Comparison of ENCODE assay signal across 24 cellular contexts in genomic region chr1:31809698-31810097, GRCh38. TPM values are rescaled to one million over a fixed set of nuclear protein-coding genes. Genes with fewer than 3 reads are reported as not detected.
DNase-seq lines count a peak whose midpoint lies in the region; ATAC-seq, FAIRE-seq and TF ChIP-seq lines count a peak whose summit lies in the region.
"Had no signal": no experiment of that assay in that cellular context is flagged by ENCODE, and none has a peak within 500 bp of the region (broad histone marks: within the 10 kb centered on the region; RNA-seq: fewer than 3 reads in every experiment).

No MANE protein-coding gene starts in this region.

- H3K27ac Mint-ChIP-seq in activated T-cell treated with anti-CD3 and anti-CD28 coated beads, Interleukin-2, amount 50 U/mL, for 24 hours = no peak overlapping the region
- no peak overlapping the region for H3K27ac Mint-ChIP-seq in astrocyte (ENCODE audit: unreplicated experiment)
- H3K27ac Mint-ChIP-seq: CD8-positive, alpha-beta memory T cell had no signal

- no peak overlapping the region for H3K4me3 Mint-ChIP-seq in activated T-cell treated with anti-CD3 and anti-CD28 coated beads, Interleukin-2, amount 50 U/mL, for 24 hours
- no peak overlapping the region for H3K4me3 Mint-ChIP-seq in astrocyte (ENCODE audit: unreplicated experiment)
- H3K4me3 Mint-ChIP-seq: CD8-positive, alpha-beta memory T cell had no signal

- no peaks in the 10 kb centered on the region for H3K27me3 ChIP-seq in astrocyte (ENCODE audit: insufficient read depth, low read length)
- H3K27me3 ChIP-seq in SK-N-SH (ENCODE audit: insufficient read depth) = no peaks in the 10 kb centered on the region

- peak; percentile 12 for DNase-seq in activated T-cell treated with anti-CD3 and anti-CD28 coated beads, Interleukin-2, amount 50 U/mL, for 24 hours
- DNase-seq in activated T-cell treated with anti-CD3 and anti-CD28 coated beads, Interleukin-2, amount 50 U/mL, for 48 hours = no peak
- DNase-seq in astrocyte (ENCODE audit: low read depth) (no peak), left lobe of liver (ENCODE audit: low spot score) (peak; percentile 27), substantia nigra (lab: John Stamatoyannopoulos, UW) (no peak), inferior parietal cortex (ENCODE audit: extremely low spot score) (no peak), DMS 273 treated with DMSO at 0.1 percent for 48 hours (lab: John Stamatoyannopoulos, UW) (no peak), SK-N-SH (no peak)
- DNase-seq: Calu3; CD8-positive, alpha-beta memory T cell; DMS53; GDM1; GOT3; NCI-H1105; NCI-H146; NCI-H2029; NCI-H226; NCI-H524; NCI-H774; NK-92 treated with Interleukin-12 subunit alpha and Interleukin-12 subunit beta, amount 100 ng/mL, for 24 hours had no signal

- H3K4me1 ChIP-seq in astrocyte (ENCODE audit: insufficient read depth, low read length) (no peaks in the 10 kb centered on the region), SK-N-SH (ENCODE audit: control insufficient read depth in 1 of 2, insufficient read depth in 2 of 2, low read depth in 1 of 2, low read length in 1 of 2) (peaks cover 0 to 26% of the 10 kb centered on the region in 2 experiments; a peak in 1 of 4 replicates)

- peaks cover 3% of the 10 kb centered on the region for H3K4me1 Mint-ChIP-seq in activated T-cell treated with anti-CD3 and anti-CD28 coated beads, Interleukin-2, amount 50 U/mL, for 24 hours (ENCODE audit: low read depth)
- no peaks in the 10 kb centered on the region for H3K4me1 Mint-ChIP-seq in astrocyte (ENCODE audit: low read depth, unreplicated experiment)
- H3K4me1 Mint-ChIP-seq: CD8-positive, alpha-beta memory T cell had no signal

- no peaks in the 10 kb centered on the region for H3K9me3 ChIP-seq in astrocyte (ENCODE audit: insufficient read depth, low read depth, low read length)
- no peaks in the 10 kb centered on the region for H3K9me3 ChIP-seq in SK-N-SH

- no peak for TF ChIP-seq CTCF in astrocyte (IDR thresholded peaks at IDR 0.05; ENCODE audit: insufficient read depth, low read depth, low read length)
- no peak for TF ChIP-seq CTCF in SK-N-SH (IDR thresholded peaks at IDR 0.05)

- H3K9ac ChIP-seq in astrocyte (ENCODE audit: low read length) (no peak overlapping the region), SK-N-SH (no peak overlapping the region)
- H3K9ac ChIP-seq: KMS-11 had no signal

- H2AFZ ChIP-seq in astrocyte (ENCODE audit: low read depth, low read length) = no peak overlapping the region
- no peak overlapping the region for H2AFZ ChIP-seq in SK-N-SH (ENCODE audit: low read depth)

- no peak for FAIRE-seq in astrocyte (lab: Jason Lieb, UNC)
- FAIRE-seq: HTR-8/SVneo had no signal

- CTCF ChIA-PET in SK-N-SH (lab: Yijun Ruan, JAX) = interaction anchor here (1.7 to 6.8 kb wide), 2 partner anchors 17 to 20 kb away, joined by 3 to 37 read pairs; no protein-coding TSS in a partner anchor

- H3K4me3 ChIP-seq in astrocyte (ENCODE audit: insufficient read depth, low read depth, low read length) (no peak overlapping the region), SK-N-SH (ENCODE audit: low read depth in 2 of 2, low read length in 1 of 2) (no peak overlapping the region)

- peaks cover 16% of the 10 kb centered on the region for H3F3A ChIP-seq in SK-N-SH (replicated peaks; ENCODE audit: insufficient read depth)

- TF ChIP-seq EP300 in SK-N-SH (IDR thresholded peaks at IDR 0.05; ENCODE audit: borderline replicate concordance in 1 of 2, low read depth in 1 of 2, low read length in 1 of 2) = no peak

- POLR2A ChIA-PET in SK-N-SH (lab: Yijun Ruan, JAX) = no interaction called here

- no peak for TF ChIP-seq RAD21 in SK-N-SH (IDR thresholded peaks at IDR 0.05; ENCODE audit: low read length)

- H4K20me1 ChIP-seq in astrocyte (ENCODE audit: insufficient read depth, low read length) (no peaks in the 10 kb centered on the region), SK-N-SH (ENCODE audit: insufficient read depth) (no peaks in the 10 kb centered on the region)

- H3K27ac ChIP-seq in astrocyte (ENCODE audit: low read depth, low read length) = no peak overlapping the region
- peak overlapping the region; percentile 94 for H3K27ac ChIP-seq in substantia nigra (ENCODE audit: low read depth, low read length, poor library complexity, severe bottlenecking)
- no peak overlapping the region for H3K27ac ChIP-seq in SK-N-SH (ENCODE audit: low read depth in 2 of 2, low read length in 1 of 2)
- H3K27ac ChIP-seq: C4-2B, KMS-11 had no signal

- H3K4me2 ChIP-seq in astrocyte (ENCODE audit: low read length) (peak overlapping the region; percentile 3), SK-N-SH (no peak overlapping the region)
- H3K4me2 ChIP-seq: KMS-11 had no signal

- no peaks in the 10 kb centered on the region for H3K27me3 Mint-ChIP-seq in activated T-cell treated with anti-CD3 and anti-CD28 coated beads, Interleukin-2, amount 50 U/mL, for 24 hours
- H3K27me3 Mint-ChIP-seq in astrocyte (ENCODE audit: low read depth, unreplicated experiment) = peaks cover 2% of the 10 kb centered on the region

- H3K36me3 ChIP-seq in astrocyte (ENCODE audit: insufficient read depth, low read length) = no peaks in the 10 kb centered on the region
- H3K36me3 ChIP-seq in SK-N-SH (replicated peaks in 1 of 2; ENCODE audit: control insufficient read depth in 1 of 2, insufficient read depth in 2 of 2, low read length in 1 of 2) = no peaks in the 10 kb centered on the region

- H3K36me3 Mint-ChIP-seq in activated T-cell treated with anti-CD3 and anti-CD28 coated beads, Interleukin-2, amount 50 U/mL, for 24 hours (ENCODE audit: low read depth) = no peaks in the 10 kb centered on the region
- no peaks in the 10 kb centered on the region for H3K36me3 Mint-ChIP-seq in astrocyte (ENCODE audit: low read depth, unreplicated experiment)
- H3K36me3 Mint-ChIP-seq: CD8-positive, alpha-beta memory T cell had no signal

- 93% methylated on average over 4 of the region's 4 CpGs for WGBS in SK-N-SH (ENCODE audit: low lambda C conversion rate)

- no peaks in the 10 kb centered on the region for H3K79me2 ChIP-seq in astrocyte (ENCODE audit: insufficient read depth, low read length)
- H3K79me2 ChIP-seq in SK-N-SH (ENCODE audit: insufficient read depth) = no peaks in the 10 kb centered on the region

- no peaks in the 10 kb centered on the region for H3K9me3 Mint-ChIP-seq in activated T-cell treated with anti-CD3 and anti-CD28 coated beads, Interleukin-2, amount 50 U/mL, for 24 hours
- no peaks in the 10 kb centered on the region for H3K9me3 Mint-ChIP-seq in astrocyte (ENCODE audit: unreplicated experiment)
- H3K9me3 Mint-ChIP-seq: CD8-positive, alpha-beta memory T cell had no signal

- no peak for ATAC-seq in left lobe of liver
- ATAC-seq: Panc1 had no signal

- no peaks in the 10 kb centered on the region for H3K9me2 ChIP-seq in SK-N-SH

TF ChIP-seq in SK-N-SH, 30 proteins besides CTCF, POLR2A, EP300 and RAD21:
- TF ChIP-seq ELF1 (IDR thresholded peaks at IDR 0.05) (no peak), RFX5 (IDR thresholded peaks at IDR 0.05; ENCODE audit: low read length) (no peak), MXI1 (IDR thresholded peaks at IDR 0.05; ENCODE audit: low read depth, low read length) (no peak), JUND (IDR thresholded peaks at IDR 0.05) (no peak), TEAD4 (IDR thresholded peaks at IDR 0.05; ENCODE audit: borderline replicate concordance, insufficient read depth) (no peak), TCF12 (IDR thresholded peaks at IDR 0.05) (no peak), FOSL2 (IDR thresholded peaks at IDR 0.05; ENCODE audit: borderline replicate concordance, low read depth) (no peak), GATA2 (CRISPR knock-in tag; IDR thresholded peaks at IDR 0.05) (no peak), YY1 (IDR thresholded peaks at IDR 0.05; ENCODE audit: low read depth) (no peak)
- TF ChIP-seq, protein P1, sequence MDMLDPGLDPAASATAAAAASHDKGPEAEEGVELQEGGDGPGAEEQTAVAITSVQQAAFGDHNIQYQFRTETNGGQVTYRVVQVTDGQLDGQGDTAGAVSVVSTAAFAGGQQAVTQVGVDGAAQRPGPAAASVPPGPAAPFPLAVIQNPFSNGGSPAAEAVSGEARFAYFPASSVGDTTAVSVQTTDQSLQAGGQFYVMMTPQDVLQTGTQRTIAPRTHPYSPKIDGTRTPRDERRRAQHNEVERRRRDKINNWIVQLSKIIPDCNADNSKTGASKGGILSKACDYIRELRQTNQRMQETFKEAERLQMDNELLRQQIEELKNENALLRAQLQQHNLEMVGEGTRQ (IDR thresholded peaks at IDR 0.05; ENCODE audit: borderline replicate concordance, low read depth, low read length) = no peak
- TF ChIP-seq, protein P2, sequence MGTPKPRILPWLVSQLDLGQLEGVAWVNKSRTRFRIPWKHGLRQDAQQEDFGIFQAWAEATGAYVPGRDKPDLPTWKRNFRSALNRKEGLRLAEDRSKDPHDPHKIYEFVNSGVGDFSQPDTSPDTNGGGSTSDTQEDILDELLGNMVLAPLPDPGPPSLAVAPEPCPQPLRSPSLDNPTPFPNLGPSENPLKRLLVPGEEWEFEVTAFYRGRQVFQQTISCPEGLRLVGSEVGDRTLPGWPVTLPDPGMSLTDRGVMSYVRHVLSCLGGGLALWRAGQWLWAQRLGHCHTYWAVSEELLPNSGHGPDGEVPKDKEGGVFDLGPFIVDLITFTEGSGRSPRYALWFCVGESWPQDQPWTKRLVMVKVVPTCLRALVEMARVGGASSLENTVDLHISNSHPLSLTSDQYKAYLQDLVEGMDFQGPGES (IDR thresholded peaks at IDR 0.05; ENCODE audit: low read depth, low read length) = no peak

RNA-seq across cellular contexts. Expression of gene SPOCD1, which starts 6.1 kb away (rescaled TPM):
- total RNA-seq in astrocyte (27.8 and 28.0 TPM in 2 replicates), left lobe of liver (0.08 TPM)
- polyA plus RNA-seq in SK-N-SH (2012; rRNA removed) = 10.7 and 12.5 TPM in 2 replicates
- 3.8 and 5.7 TPM in 2 replicates for polyA plus RNA-seq in SK-N-SH (2012; cell fraction: cytosol; rRNA removed)
- polyA plus RNA-seq in SK-N-SH (2012; cell fraction: nucleus; rRNA removed) = 42.6 and 46.9 TPM in 2 replicates
- polyA plus RNA-seq: CD8-positive, alpha-beta memory T cell had no signal

RNA-seq across cellular contexts. Expression of gene ADGRB2, which starts 45.6 kb away (rescaled TPM):
- total RNA-seq in astrocyte (25.1 and 25.8 TPM in 2 replicates), left lobe of liver (not detected)
- 10.6 and 13.0 TPM in 2 replicates for polyA plus RNA-seq in SK-N-SH (2012; rRNA removed)
- 4.3 and 8.4 TPM in 2 replicates for polyA plus RNA-seq in SK-N-SH (2012; cell fraction: cytosol; rRNA removed)
- 41.8 and 66.9 TPM in 2 replicates for polyA plus RNA-seq in SK-N-SH (2012; cell fraction: nucleus; rRNA removed)

Comparison
In these comparisons a context has a peak if more than half of its experiments do, and no peak if none do; other contexts are left out.
1. DNase-seq: peak in activated T-cell treated with anti-CD3 and anti-CD28 coated beads, Interleukin-2, amount 50 U/mL, for 24 hours (single experiment) and left lobe of liver (single experiment); none in activated T-cell treated with anti-CD3 and anti-CD28 coated beads, Interleukin-2, amount 50 U/mL, for 48 hours (0 of 2), astrocyte (single experiment), substantia nigra (0 of 49), inferior parietal cortex (single experiment), DMS 273 treated with DMSO at 0.1 percent for 48 hours (single experiment) and SK-N-SH (single experiment).
2. RNA of gene SPOCD1, which starts 6.1 kb away (total RNA-seq): 27.8 to 28.0 TPM in astrocyte; 0.08 TPM in left lobe of liver (single experiment); every median in the first group is over 10 times any median in the second.
3. RNA of gene ADGRB2, which starts 45.6 kb away (total RNA-seq): 25.1 to 25.8 TPM in astrocyte; not detected in left lobe of liver (single experiment); every median in the first group is over 10 times any median in the second.